Comparison of ENCODE assay signal across 1 cellular context in genomic region chr11:6705905-6706535, GRCh38.
TF ChIP-seq lines count a peak whose summit lies in the region.

No MANE protein-coding gene starts in this region.

TF ChIP-seq in GM23338, 12 proteins besides CTCF, POLR2A, EP300 and RAD21 (continued from another document):
- TF ChIP-seq ZNF462 (CRISPR knock-in tag; IDR thresholded peaks at IDR 0.05) = no peak
TF ChIP-seq in GM23338: peak in this region for 0.
